Comparison of ENCODE assay signal across 11 cellular contexts in genomic region chr1:162230096-162230495, GRCh38.
DNase-seq lines count a peak whose midpoint lies in the region; ATAC-seq and TF ChIP-seq lines count a peak whose summit lies in the region.
"Had no signal": no experiment of that assay in that cellular context is flagged by ENCODE, and none has a peak within 500 bp of the region (broad histone marks: within the 10 kb centered on the region; RNA-seq: fewer than 3 reads in every experiment).

No MANE protein-coding gene starts in this region.

- CTCF ChIA-PET in activated naive CD4-positive, alpha-beta T cell treated with anti-CD3 and anti-CD28 coated beads for 36 hours (lab: Charles Lee), result no interaction called here

- ATAC-seq in gastroesophageal sphincter, result no peak
- ATAC-seq in stimulated activated naive CD8-positive, alpha-beta T cell treated with anti-CD3 and anti-CD28 coated beads, Interleukin-15, amount 100 ng/mL, for 72 hours, result no peak
- ATAC-seq: K562 had no signal

- H3K36me3 ChIP-seq in brain microvascular endothelial cell (replicated peaks) (no peaks in the 10 kb centered on the region), gastroesophageal sphincter (no peaks in the 10 kb centered on the region)

- intact Hi-C loops in activated naive CD4-positive, alpha-beta T cell treated with anti-CD3 and anti-CD28 coated beads for 36 hours (cut with micrococcal nuclease), result no loop called here

- H3K9me3 ChIP-seq in gastroesophageal sphincter, result no peaks in the 10 kb centered on the region

- no peak for TF ChIP-seq POLR2A in gastroesophageal sphincter (IDR thresholded peaks at IDR 0.05)

- H3K9me3 Mint-ChIP-seq in stimulated activated naive CD8-positive, alpha-beta T cell treated with anti-CD3 and anti-CD28 coated beads, Interleukin-15, amount 100 ng/mL, for 72 hours, result no peaks in the 10 kb centered on the region
- no peaks in the 10 kb centered on the region for H3K9me3 Mint-ChIP-seq in activated naive CD4-positive, alpha-beta T cell treated with anti-CD3 and anti-CD28 coated beads for 36 hours
- H3K9me3 Mint-ChIP-seq: stimulated activated naive CD8-positive, alpha-beta T cell treated with anti-CD3 and anti-CD28 coated beads, Interleukin-15, Interleukin-2, amounts not matched to agents 100 ng/mL and 50 ng/mL, for 24 hours had no signal

- no peaks in the 10 kb centered on the region for H3K4me1 Mint-ChIP-seq in stimulated activated naive CD8-positive, alpha-beta T cell treated with anti-CD3 and anti-CD28 coated beads, Interleukin-15, amount 100 ng/mL, for 72 hours
- H3K4me1 Mint-ChIP-seq in activated naive CD4-positive, alpha-beta T cell treated with anti-CD3 and anti-CD28 coated beads for 36 hours (ENCODE audit: low read depth), result no peaks in the 10 kb centered on the region

- H3K27me3 Mint-ChIP-seq in stimulated activated naive CD8-positive, alpha-beta T cell treated with anti-CD3 and anti-CD28 coated beads, Interleukin-15, amount 100 ng/mL, for 72 hours, result no peaks in the 10 kb centered on the region
- H3K27me3 Mint-ChIP-seq in activated naive CD4-positive, alpha-beta T cell treated with anti-CD3 and anti-CD28 coated beads for 36 hours (ENCODE audit: low read depth), result peaks cover 9% of the 10 kb centered on the region

- H3K27me3 ChIP-seq in brain microvascular endothelial cell (replicated peaks) (no peaks in the 10 kb centered on the region), gastroesophageal sphincter (no peaks in the 10 kb centered on the region)

- H3K27ac ChIP-seq in brain microvascular endothelial cell (no peak overlapping the region), gastroesophageal sphincter (no peak overlapping the region)

- in situ Hi-C loops in brain microvascular endothelial cell (cut with HindIII; ENCODE audit: low pct_ligation_motif_present, low sequenced_read_pairs), result no loop called here

- no peak overlapping the region for H3K4me3 Mint-ChIP-seq in stimulated activated naive CD8-positive, alpha-beta T cell treated with anti-CD3 and anti-CD28 coated beads, Interleukin-15, amount 100 ng/mL, for 72 hours
- H3K4me3 Mint-ChIP-seq in activated naive CD4-positive, alpha-beta T cell treated with anti-CD3 and anti-CD28 coated beads for 36 hours, result no peak overlapping the region
- H3K4me3 Mint-ChIP-seq: stimulated activated naive CD8-positive, alpha-beta T cell treated with anti-CD3 and anti-CD28 coated beads, Interleukin-15, Interleukin-2, amounts not matched to agents 100 ng/mL and 50 ng/mL, for 24 hours had no signal

- H3K36me3 Mint-ChIP-seq in activated naive CD4-positive, alpha-beta T cell treated with anti-CD3 and anti-CD28 coated beads for 36 hours (ENCODE audit: low read depth), result no peaks in the 10 kb centered on the region

- DNase-seq in Daoy (ENCODE audit: low read depth) (peak; percentile 59), NCI-H1694 (lab: John Stamatoyannopoulos, UW) (peak; percentile 14), brain microvascular endothelial cell (peak; percentile 15), medulla oblongata (ENCODE audit: extremely low spot score) (peak; percentile 72), GM03348 (ENCODE audit: low spot score) (no peak)
- DNase-seq in stimulated activated naive CD8-positive, alpha-beta T cell treated with anti-CD3 and anti-CD28 coated beads, Interleukin-15, amount 100 ng/mL, for 72 hours, result no peak
- DNase-seq in activated naive CD4-positive, alpha-beta T cell treated with anti-CD3 and anti-CD28 coated beads for 36 hours, result no peak
- DNase-seq: activated naive CD4-positive, alpha-beta T cell had no signal

- H3K4me1 ChIP-seq in gastroesophageal sphincter, result no peaks in the 10 kb centered on the region

- H3K4me3 ChIP-seq in brain microvascular endothelial cell (ENCODE audit: low read depth, low read length), result no peak overlapping the region
- H3K4me3 ChIP-seq in gastroesophageal sphincter, result no peak overlapping the region
- H3K4me3 ChIP-seq: K562 had no signal

- no peak for TF ChIP-seq EP300 in gastroesophageal sphincter (IDR thresholded peaks at IDR 0.05)

- 60% methylated on average over 3 of the region's 3 CpGs; no CpG with 5 or more reads in 1 of the 2 donors for WGBS in gastroesophageal sphincter (ENCODE audit: low coverage in 1 of 2), 2 donors

- H3K27ac Mint-ChIP-seq in stimulated activated naive CD8-positive, alpha-beta T cell treated with anti-CD3 and anti-CD28 coated beads, Interleukin-15, amount 100 ng/mL, for 72 hours, result no peak overlapping the region
- no peak overlapping the region for H3K27ac Mint-ChIP-seq in activated naive CD4-positive, alpha-beta T cell treated with anti-CD3 and anti-CD28 coated beads for 36 hours
- H3K27ac Mint-ChIP-seq: stimulated activated naive CD8-positive, alpha-beta T cell treated with anti-CD3 and anti-CD28 coated beads, Interleukin-15, Interleukin-2, amounts not matched to agents 100 ng/mL and 50 ng/mL, for 24 hours had no signal

- TF ChIP-seq CTCF in brain microvascular endothelial cell (IDR thresholded peaks at IDR 0.05; ENCODE audit: low read depth, low read length, missing control alignments) (peak; percentile 54), gastroesophageal sphincter (IDR thresholded peaks at IDR 0.05) (peak in 1 of 4 experiments; percentile 18)

Comparison
In these comparisons a context has a peak if more than half of its experiments do, and no peak if none do; other contexts are left out.
1. DNase-seq: peak in Daoy (single experiment), NCI-H1694 (single experiment), brain microvascular endothelial cell (single experiment) and medulla oblongata (single experiment); none in GM03348 (single experiment), stimulated activated naive CD8-positive, alpha-beta T cell treated with anti-CD3 and anti-CD28 coated beads, Interleukin-15, amount 100 ng/mL, for 72 hours (0 of 2) and activated naive CD4-positive, alpha-beta T cell treated with anti-CD3 and anti-CD28 coated beads for 36 hours (single experiment).